20 cellular contexts compared by ENCODE assay signal in genomic region chr16:72903176-72903575, GRCh38.
DNase-seq lines count a peak whose midpoint lies in the region; ATAC-seq and TF ChIP-seq lines count a peak whose summit lies in the region.
"Had no signal": no experiment of that assay in that cellular context is flagged by ENCODE, and none has a peak within 500 bp of the region (broad histone marks: within the 10 kb centered on the region; RNA-seq: fewer than 3 reads in every experiment).

No MANE protein-coding gene starts in this region.

- peak overlapping the region; percentile 34 for H3K27ac Mint-ChIP-seq in osteocyte (ENCODE audit: unreplicated experiment)
- H3K27ac Mint-ChIP-seq: CD4-positive, alpha-beta T cell; CD8-positive, alpha-beta memory T cell; GM23338; H9 had no signal

- H3K4me1 ChIP-seq in RWPE2 (ENCODE audit: insufficient read depth, poor library complexity, severe bottlenecking), result peaks cover 11% of the 10 kb centered on the region
- H3K4me1 ChIP-seq in tibial nerve, result no peaks in the 10 kb centered on the region

- no peak for TF ChIP-seq CTCF in RWPE2 (IDR thresholded peaks at IDR 0.05; ENCODE audit: poor library complexity, severe bottlenecking)
- no peak for TF ChIP-seq CTCF in osteocyte (IDR thresholded peaks at IDR 0.05)
- TF ChIP-seq CTCF in tibial nerve (IDR thresholded peaks at IDR 0.05), result no peak

- 64 to 70% methylated on average over 6 of the region's 6 CpGs for whole genome bisulfite sequencing in tibial nerve, 2 donors

- no peaks in the 10 kb centered on the region for H3K27me3 ChIP-seq in RWPE2 (ENCODE audit: insufficient read depth, poor library complexity, severe bottlenecking)
- H3K27me3 ChIP-seq in tibial nerve, result no peaks in the 10 kb centered on the region
- H3K27me3 ChIP-seq: BE2C; BLaER1 treated with 17β-estradiol and CSF1 and Interleukin-3, amounts not matched to agents 10 nM and 100 nM had no signal

- H3K9me3 Mint-ChIP-seq in osteocyte (ENCODE audit: unreplicated experiment), result no peaks in the 10 kb centered on the region
- H3K9me3 Mint-ChIP-seq: CD14-positive monocyte; CD4-positive, alpha-beta T cell; CD8-positive, alpha-beta memory T cell; GM23338; H9 had no signal

- no peaks in the 10 kb centered on the region for H3K9me3 ChIP-seq in RWPE2 (ENCODE audit: severe bottlenecking)
- H3K9me3 ChIP-seq in tibial nerve, result no peaks in the 10 kb centered on the region
- H3K9me3 ChIP-seq: A549; BE2C; BLaER1 treated with 17β-estradiol and CSF1 and Interleukin-3, amounts not matched to agents 10 nM and 100 nM had no signal

- no peak for TF ChIP-seq POLR2A in tibial nerve (IDR thresholded peaks at IDR 0.05)

- no peak overlapping the region for H3K4me3 Mint-ChIP-seq in osteocyte (ENCODE audit: unreplicated experiment)
- H3K4me3 Mint-ChIP-seq: CD14-positive monocyte; CD4-positive, alpha-beta T cell; CD8-positive, alpha-beta memory T cell; GM23338; H9 had no signal

- H3K27ac ChIP-seq in RWPE2 (ENCODE audit: poor library complexity, severe bottlenecking) (no peak overlapping the region), tibial nerve (no peak overlapping the region)
- H3K27ac ChIP-seq: A549; BLaER1 treated with 17β-estradiol and CSF1 and Interleukin-3, amounts not matched to agents 10 nM and 100 nM had no signal

- peaks cover 26% of the 10 kb centered on the region for H3K4me1 Mint-ChIP-seq in osteocyte (ENCODE audit: unreplicated experiment)
- H3K4me1 Mint-ChIP-seq: CD8-positive, alpha-beta memory T cell; GM23338; H9 had no signal

- H3K36me3 ChIP-seq in RWPE2 (ENCODE audit: low read depth) (no peaks in the 10 kb centered on the region), tibial nerve (no peaks in the 10 kb centered on the region)
- H3K36me3 ChIP-seq: BE2C had no signal

- H3K27me3 Mint-ChIP-seq in osteocyte (ENCODE audit: unreplicated experiment), result no peaks in the 10 kb centered on the region
- H3K27me3 Mint-ChIP-seq: CD4-positive, alpha-beta T cell had no signal

- ATAC-seq in RWPE2 (ENCODE audit: low read depth), result no peak
- ATAC-seq: A549, GM23338, HCT116 had no signal

- TF ChIP-seq EP300 in tibial nerve (IDR thresholded peaks at IDR 0.05), result no peak

- H3K4me3 ChIP-seq in RWPE2 (ENCODE audit: severe bottlenecking) (no peak overlapping the region), tibial nerve (no peak overlapping the region)
- H3K4me3 ChIP-seq: A549; BLaER1 treated with 17β-estradiol and CSF1 and Interleukin-3, amounts not matched to agents 10 nM and 100 nM; GM23338 had no signal

- peaks cover 22% of the 10 kb centered on the region for H3K36me3 Mint-ChIP-seq in osteocyte (ENCODE audit: unreplicated experiment)
- H3K36me3 Mint-ChIP-seq: CD8-positive, alpha-beta memory T cell had no signal

- DNase-seq in ELF-1 (ENCODE audit: low read depth, low spot score) (peak; percentile 70), RWPE2 (ENCODE audit: low spot score) (peak; percentile 5), osteocyte (ENCODE audit: extremely low spot score, unreplicated experiment) (no peak), SW480 (ENCODE audit: low spot score) (no peak), tibial nerve (ENCODE audit: low spot score in 2 of 2) (no peak), NCI-H146 (lab: John Stamatoyannopoulos, UW) (no peak)
- DNase-seq: 8988T; ACHN; AML-193; BE2C; CD4-positive, alpha-beta T cell; CD8-positive, alpha-beta memory T cell; DMS 273 treated with DMSO at 0.1 percent for 48 hours; DMS79; H9 had no signal

Comparison
In these comparisons a context has a peak if more than half of its experiments do, and no peak if none do; other contexts are left out.
1. DNase-seq: peak in ELF-1 (single experiment) and RWPE2 (single experiment); none in osteocyte (single experiment), SW480 (single experiment), tibial nerve (0 of 2) and NCI-H146 (single experiment).